In genomic region chr20:48728042-48728837, GRCh38 we compare ENCODE assay signal across 10 cellular contexts.
DNase-seq lines count a peak whose midpoint lies in the region; ATAC-seq, FAIRE-seq and TF ChIP-seq lines count a peak whose summit lies in the region.
"Had no signal": no experiment of that assay in that cellular context is flagged by ENCODE, and none has a peak within 500 bp of the region (broad histone marks: within the 10 kb centered on the region; RNA-seq: fewer than 3 reads in every experiment).

No MANE protein-coding gene starts in this region.

- intact Hi-C loops in natural killer cell (cut with micrococcal nuclease) (no loop called here), pancreas (cut with DNase I) (no loop called here)

- no peaks in the 10 kb centered on the region for H3K9me3 Mint-ChIP-seq in natural killer cell

- TF ChIP-seq CTCF in natural killer cell (IDR thresholded peaks at IDR 0.05) (no peak), pancreas (IDR thresholded peaks at IDR 0.05) (no peak)

- ATAC-seq in natural killer cell, result peak; percentile 9 to 60 (median 35)
- ATAC-seq in pancreas, result no peak

- H3K4me3 Mint-ChIP-seq in natural killer cell, result peak overlapping the region; percentile 72

- H3K27ac Mint-ChIP-seq in natural killer cell, result peak overlapping the region; percentile 52 to 92

- no peaks in the 10 kb centered on the region for H3K27me3 Mint-ChIP-seq in natural killer cell (ENCODE audit: low read depth in 2 of 2)

- no peak overlapping the region for H3K27ac ChIP-seq in small intestine (ENCODE audit: low read depth in 1 of 2, low read length in 1 of 2)
- no peak overlapping the region for H3K27ac ChIP-seq in pancreas

- no peaks in the 10 kb centered on the region for H3K27me3 ChIP-seq in small intestine (ENCODE audit: control insufficient read depth in 2 of 2, insufficient read depth in 2 of 2, low read length in 2 of 2)
- no peaks in the 10 kb centered on the region for H3K27me3 ChIP-seq in pancreas

- H3K4me3 ChIP-seq in small intestine (ENCODE audit: low read depth in 1 of 2, low read length in 2 of 2) (no peak overlapping the region), pancreas (no peak overlapping the region)

- H3K4me1 ChIP-seq in small intestine (ENCODE audit: control insufficient read depth in 2 of 2, insufficient read depth in 1 of 2, low read depth in 1 of 2, low read length in 1 of 2) (no peaks in the 10 kb centered on the region), pancreas (peaks cover 0 to 2% (median 2%) of the 10 kb centered on the region in 3 donors)

- FAIRE-seq in small intestine (lab: Jason Lieb, UNC) (no peak), pancreas (lab: Jason Lieb, UNC) (no peak)

- no peaks in the 10 kb centered on the region for H3K36me3 ChIP-seq in small intestine (ENCODE audit: control insufficient read depth in 2 of 2, insufficient read depth in 2 of 2, low read length in 2 of 2)
- no peaks in the 10 kb centered on the region for H3K36me3 ChIP-seq in pancreas

- peak in 13 of 14 donors; percentile 17 to 96 (median 88) for DNase-seq in C1 segment of cervical spinal cord (lab: John Stamatoyannopoulos, UW)
- peak; percentile 78 for DNase-seq in NCI-H1694 treated with DMSO at 0.1 percent for 48 hours (lab: John Stamatoyannopoulos, UW)
- DNase-seq in cerebellum (ENCODE audit: low spot score), result peak; percentile 30
- no peak for DNase-seq in natural killer cell
- no peak for DNase-seq in small intestine
- no peak for DNase-seq in GM19240 (ENCODE audit: insufficient read length, low spot score)
- no peak for DNase-seq in pancreas
- no peak for DNase-seq in AG08396 (ENCODE audit: low spot score)
- DNase-seq: activated naive CD4-positive, alpha-beta T cell treated with Interleukin-2 at 50 U/mL for 16 hours; NCI-H1092 treated with DMSO at 0.1 percent for 48 hours had no signal

- 84 to 86% (median 85%) methylated on average over 9 of the region's 9 CpGs for WGBS in small intestine, 3 donors
- 87 to 91% methylated on average over 9 of the region's 9 CpGs for WGBS in pancreas, 2 donors

- H3K4me1 Mint-ChIP-seq in natural killer cell, result peaks cover 87 to 88% of the 10 kb centered on the region in 2 donors

- peaks cover 11% of the 10 kb centered on the region for H3K36me3 Mint-ChIP-seq in natural killer cell

- H3K9me3 ChIP-seq in small intestine (ENCODE audit: control insufficient read depth, low read depth) (no peaks in the 10 kb centered on the region), pancreas (no peaks in the 10 kb centered on the region)

Comparison
In these comparisons a context has a peak if more than half of its experiments do, and no peak if none do; other contexts are left out.
1. DNase-seq: peak in C1 segment of cervical spinal cord (13 of 14), NCI-H1694 treated with DMSO at 0.1 percent for 48 hours (single experiment) and cerebellum (single experiment); none in natural killer cell (single experiment), small intestine (single experiment), GM19240 (single experiment), pancreas (0 of 6) and AG08396 (single experiment).
2. ATAC-seq: peak in natural killer cell (3 of 3); none in pancreas (0 of 4).